10 cellular contexts compared by ENCODE assay signal in genomic region chr3:87228316-87228715, GRCh38. TPM values are rescaled to one million over a fixed set of nuclear protein-coding genes. Genes with fewer than 3 reads are reported as not detected.
A peak's percentile ranks its signal among the peaks of the same experiment; 100 is the strongest.
DNase-seq lines count a peak whose midpoint lies in the region; FAIRE-seq and TF ChIP-seq lines count a peak whose summit lies in the region.
"Had no signal": no experiment of that assay in that cellular context is flagged by ENCODE, and none has a peak within 500 bp of the region (broad histone marks: within the 10 kb centered on the region; RNA-seq: fewer than 3 reads in every experiment).

No MANE protein-coding gene starts in this region.

- TF ChIP-seq CTCF in foreskin fibroblast (IDR thresholded peaks at IDR 0.05; ENCODE audit: low read depth, low read length) = no peak

- in situ Hi-C loops in SK-MEL-5 (cut with HindIII; ENCODE audit: low pct_unique_long_range_greater_than_20kb, low sequenced_read_pairs) = no loop called here

- H3K4me3 ChIP-seq in foreskin fibroblast (ENCODE audit: low read depth in 1 of 2, low read length in 2 of 2) = peak overlapping the region; percentile 94 to 97
- H3K4me3 ChIP-seq in skeletal muscle cell (ENCODE audit: low read depth, low read length) = peak overlapping the region; percentile 99

- TF ChIP-seq POLR2A in H54 (IDR thresholded peaks at IDR 0.05; ENCODE audit: low read depth, low read length) = no peak

- peak; percentile 95 for FAIRE-seq in H54 (lab: Jason Lieb, UNC)

- DNase-seq in H54 (ENCODE audit: insufficient read length, low spot score) (no peak), SK-MEL-5 (ENCODE audit: low read depth, low spot score) (peak; percentile 17), foreskin fibroblast (peak in 1 of 2 donors; percentile 57), skeletal muscle cell (ENCODE audit: low read depth) (no peak), NCI-H510A (lab: John Stamatoyannopoulos, UW) (no peak), NOMO-1 treated with dmso at 0.1 percent for 144 hours (lab: John Stamatoyannopoulos, UW; ENCODE audit: unreplicated experiment) (no peak), NCI-H1694 (lab: John Stamatoyannopoulos, UW) (no peak)
- DNase-seq in effector CD8-positive, alpha-beta T cell (lab: John Stamatoyannopoulos, UW) = no peak
- DNase-seq: Kasumi-1 had no signal

RNA-seq across cellular contexts. Expression of gene CHMP2B, which starts 1.2 kb away (rescaled TPM):
- 44.9 and 45.7 TPM in 2 replicates for total RNA-seq in SK-MEL-5 (2014; rRNA removed; shearing (Covaris generic))
- polyA plus RNA-seq in SK-MEL-5 (2015; cell fraction: cytosol; rRNA removed) = 42.9 and 50.0 TPM in 2 replicates
- polyA plus RNA-seq in SK-MEL-5 (2015; cell fraction: nucleus; rRNA removed) = 32.8 and 40.3 TPM in 2 replicates

RNA-seq across cellular contexts. Expression of gene POU1F1, which starts 48.1 kb away (rescaled TPM):
- not detected in 2 replicates for total RNA-seq in SK-MEL-5 (2014; rRNA removed; shearing (Covaris generic))
- not detected in 2 replicates for polyA plus RNA-seq in SK-MEL-5 (2015; cell fraction: cytosol; rRNA removed)
- not detected in 2 replicates for polyA plus RNA-seq in SK-MEL-5 (2015; cell fraction: nucleus; rRNA removed)
- total RNA-seq: posterior vena cava had no signal
